ENCODE assay signal across 8 cellular contexts in the genomic region with DNA sequence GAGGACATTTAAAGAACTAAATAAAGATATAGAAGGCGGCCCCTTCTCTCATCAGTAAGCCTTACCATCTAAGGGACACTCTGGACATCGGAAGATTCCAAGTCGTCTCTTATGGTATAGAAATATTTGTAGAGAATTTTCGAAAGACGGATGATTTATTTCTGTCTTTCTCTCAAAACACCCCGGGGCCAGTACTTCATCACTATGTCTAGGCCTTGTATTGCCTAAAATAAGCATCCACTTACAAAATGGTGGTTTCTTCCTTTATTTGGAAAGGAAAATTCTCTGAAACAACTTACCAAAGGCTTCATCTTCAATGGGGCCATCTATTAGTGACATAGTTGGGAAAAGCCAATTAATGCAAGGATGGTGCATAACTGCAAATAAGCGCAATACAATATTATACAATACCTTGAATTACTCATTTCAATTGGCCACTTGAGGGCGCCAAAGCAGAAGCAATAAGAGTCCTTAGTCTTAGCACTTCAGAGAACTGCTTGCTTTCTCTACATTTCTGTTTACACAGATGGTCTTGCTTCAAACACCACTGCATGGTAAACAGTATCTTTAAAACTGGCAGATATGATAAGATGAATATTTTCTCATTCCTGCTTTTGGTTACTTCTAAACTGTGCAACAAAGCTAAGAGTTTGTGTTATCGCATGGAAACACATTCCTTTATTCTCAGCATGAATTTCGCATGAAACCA.
DNase-seq lines count a peak whose midpoint lies in the region; ATAC-seq, FAIRE-seq and TF ChIP-seq lines count a peak whose summit lies in the region.

No MANE protein-coding gene starts in this region.

- no peak overlapping the region for H3K4me3 ChIP-seq in A549
- H3K4me3 ChIP-seq in WI38 (ENCODE audit: low read depth, low read length) = no peak overlapping the region
- H3K4me3 ChIP-seq in bronchial epithelial cell (ENCODE audit: low read depth, low read length) = no peak overlapping the region

- CTCF ChIA-PET in A549 (lab: Yijun Ruan, JAX) = interaction anchor here (0.6 to 3.8 kb wide), 13 partner anchors 12 to 702 kb away, joined by 3 to 25 read pairs (median 3); no protein-coding TSS in a partner anchor

- ATAC-seq in A549 (peak; percentile 89 to 94), GM18505 (IDR thresholded peaks at IDR 0.05; ENCODE audit: unreplicated experiment) (peak; percentile 92), HG02973 (IDR thresholded peaks at IDR 0.05; ENCODE audit: unreplicated experiment) (peak; percentile 96)

- 44% methylated on average over 10 of the region's 10 CpGs for whole genome bisulfite sequencing in A549 (ENCODE audit: missing lambda C conversion rate)

- no peak for FAIRE-seq in A549 (lab: Jason Lieb, UNC)
- FAIRE-seq in bronchial epithelial cell (lab: Jason Lieb, UNC) = no peak

- H3K36me3 ChIP-seq in bronchial epithelial cell (ENCODE audit: control insufficient read depth, insufficient read depth, low read length) = no peaks in the 10 kb centered on the region

- no peaks in the 10 kb centered on the region for H3K4me1 ChIP-seq in A549

- peak; percentile 70 for TF ChIP-seq CTCF in A549 (IDR thresholded peaks at IDR 0.05)
- peak; percentile 31 for TF ChIP-seq CTCF in WI38 (IDR thresholded peaks at IDR 0.05; ENCODE audit: low read depth, low read length)
- TF ChIP-seq CTCF in bronchial epithelial cell (IDR thresholded peaks at IDR 0.05; ENCODE audit: insufficient read depth, low read length, severe bottlenecking) = peak; percentile 53

- no peaks in the 10 kb centered on the region for H3K27me3 ChIP-seq in bronchial epithelial cell (ENCODE audit: control insufficient read depth, insufficient read depth, low read length)

- no peak overlapping the region for H3K4me2 ChIP-seq in A549

- H3K9me3 ChIP-seq in A549 = no peaks in the 10 kb centered on the region

- peak; percentile 72 to 77 for TF ChIP-seq RAD21 in A549 (conservative IDR thresholded peaks at IDR 0.05 in 1 of 2, IDR thresholded peaks at IDR 0.05 in 1 of 2)

- DNase-seq in A549 (ENCODE audit: low read depth in 1 of 2, low spot score in 1 of 2) = peak; percentile 12 to 66
- peak; percentile 37 for DNase-seq in NCI-H2107 treated with DMSO at 0.1 percent for 48 hours (lab: John Stamatoyannopoulos, UW; ENCODE audit: unreplicated experiment)
- peak; percentile 65 for DNase-seq in bronchial epithelial cell (ENCODE audit: low read depth)
- DNase-seq in kidney glomerular epithelial cell (lab: John Stamatoyannopoulos, UW) = peak; percentile 66
- peak; percentile 55 for DNase-seq in stimulated activated CD4-positive, alpha-beta T cell treated with anti-CD3 and anti-CD28 coated beads, Interleukin-4, amount 100 ng/mL, for 1 hour

- POLR2A ChIA-PET in A549 (lab: Yijun Ruan, JAX) = no interaction called here

- TF ChIP-seq EP300 in A549 (IDR thresholded peaks at IDR 0.05) = no peak

- no peak overlapping the region for H3K27ac ChIP-seq in A549

- no peak for TF ChIP-seq POLR2A in A549 (IDR thresholded peaks at IDR 0.05; ENCODE audit: low read length)
- TF ChIP-seq POLR2A in GM18505 (IDR thresholded peaks at IDR 0.05; ENCODE audit: borderline replicate concordance, extremely low read depth, insufficient read depth, insufficient read length) = no peak

TF ChIP-seq in A549, 52 proteins besides CTCF, POLR2A, EP300 and RAD21:
- TF ChIP-seq FOSL2 (IDR thresholded peaks at IDR 0.05) (no peak), FOSL2 (CRISPR knock-in tag; IDR thresholded peaks at IDR 0.05) (no peak), SMC3 (IDR thresholded peaks at IDR 0.05) (peak; percentile 68)
